1 cellular context compared by ENCODE assay signal in the genomic region with DNA sequence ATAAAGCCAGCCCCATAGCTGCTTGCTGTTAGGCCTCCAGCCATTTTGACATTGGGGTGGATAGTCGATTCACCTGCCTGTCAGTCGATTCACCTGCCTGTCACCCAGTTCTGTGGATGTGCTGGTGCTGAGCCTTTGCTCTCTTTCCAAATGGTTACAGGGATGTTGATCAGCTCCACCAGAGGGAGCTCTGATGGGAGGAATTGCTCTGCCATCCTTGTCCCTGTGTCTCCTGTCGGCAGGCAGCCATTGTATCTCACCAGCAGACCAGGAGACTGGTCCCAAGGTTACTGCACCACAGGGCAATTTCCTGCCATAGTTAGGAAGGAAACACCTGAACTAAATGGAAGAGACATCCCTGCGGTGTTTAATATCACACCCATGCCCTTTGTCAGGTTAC.
TF ChIP-seq lines count a peak whose summit lies in the region.

No MANE protein-coding gene starts in this region.

TF ChIP-seq in GM12878, 131 proteins besides CTCF, POLR2A, EP300 and RAD21 (continued from another document):
- TF ChIP-seq TCF3 (IDR thresholded peaks at IDR 0.05; ENCODE audit: borderline replicate concordance, insufficient read depth, low read depth, low read length) (no peak), SMC3 (IDR thresholded peaks at IDR 0.05; ENCODE audit: borderline replicate concordance, low read length) (peak; percentile 56), ZNF274 (IDR thresholded peaks at IDR 0.05; ENCODE audit: insufficient read depth, insufficient read length) (no peak)
- TF ChIP-seq, protein P1, sequence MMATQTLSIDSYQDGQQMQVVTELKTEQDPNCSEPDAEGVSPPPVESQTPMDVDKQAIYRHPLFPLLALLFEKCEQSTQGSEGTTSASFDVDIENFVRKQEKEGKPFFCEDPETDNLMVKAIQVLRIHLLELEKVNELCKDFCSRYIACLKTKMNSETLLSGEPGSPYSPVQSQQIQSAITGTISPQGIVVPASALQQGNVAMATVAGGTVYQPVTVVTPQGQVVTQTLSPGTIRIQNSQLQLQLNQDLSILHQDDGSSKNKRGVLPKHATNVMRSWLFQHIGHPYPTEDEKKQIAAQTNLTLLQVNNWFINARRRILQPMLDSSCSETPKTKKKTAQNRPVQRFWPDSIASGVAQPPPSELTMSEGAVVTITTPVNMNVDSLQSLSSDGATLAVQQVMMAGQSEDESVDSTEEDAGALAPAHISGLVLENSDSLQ (IDR thresholded peaks at IDR 0.05), result 0 out of 2 replicates have a peak, but pooled peaks have one; percentile 16
- TF ChIP-seq, protein P2, sequence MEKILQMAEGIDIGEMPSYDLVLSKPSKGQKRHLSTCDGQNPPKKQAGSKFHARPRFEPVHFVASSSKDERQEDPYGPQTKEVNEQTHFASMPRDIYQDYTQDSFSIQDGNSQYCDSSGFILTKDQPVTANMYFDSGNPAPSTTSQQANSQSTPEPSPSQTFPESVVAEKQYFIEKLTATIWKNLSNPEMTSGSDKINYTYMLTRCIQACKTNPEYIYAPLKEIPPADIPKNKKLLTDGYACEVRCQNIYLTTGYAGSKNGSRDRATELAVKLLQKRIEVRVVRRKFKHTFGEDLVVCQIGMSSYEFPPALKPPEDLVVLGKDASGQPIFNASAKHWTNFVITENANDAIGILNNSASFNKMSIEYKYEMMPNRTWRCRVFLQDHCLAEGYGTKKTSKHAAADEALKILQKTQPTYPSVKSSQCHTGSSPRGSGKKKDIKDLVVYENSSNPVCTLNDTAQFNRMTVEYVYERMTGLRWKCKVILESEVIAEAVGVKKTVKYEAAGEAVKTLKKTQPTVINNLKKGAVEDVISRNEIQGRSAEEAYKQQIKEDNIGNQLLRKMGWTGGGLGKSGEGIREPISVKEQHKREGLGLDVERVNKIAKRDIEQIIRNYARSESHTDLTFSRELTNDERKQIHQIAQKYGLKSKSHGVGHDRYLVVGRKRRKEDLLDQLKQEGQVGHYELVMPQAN (conservative IDR thresholded peaks at IDR 0.05), result no peak
- TF ChIP-seq, protein P3, sequence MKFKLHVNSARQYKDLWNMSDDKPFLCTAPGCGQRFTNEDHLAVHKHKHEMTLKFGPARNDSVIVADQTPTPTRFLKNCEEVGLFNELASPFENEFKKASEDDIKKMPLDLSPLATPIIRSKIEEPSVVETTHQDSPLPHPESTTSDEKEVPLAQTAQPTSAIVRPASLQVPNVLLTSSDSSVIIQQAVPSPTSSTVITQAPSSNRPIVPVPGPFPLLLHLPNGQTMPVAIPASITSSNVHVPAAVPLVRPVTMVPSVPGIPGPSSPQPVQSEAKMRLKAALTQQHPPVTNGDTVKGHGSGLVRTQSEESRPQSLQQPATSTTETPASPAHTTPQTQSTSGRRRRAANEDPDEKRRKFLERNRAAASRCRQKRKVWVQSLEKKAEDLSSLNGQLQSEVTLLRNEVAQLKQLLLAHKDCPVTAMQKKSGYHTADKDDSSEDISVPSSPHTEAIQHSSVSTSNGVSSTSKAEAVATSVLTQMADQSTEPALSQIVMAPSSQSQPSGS (IDR thresholded peaks at IDR 0.05; ENCODE audit: low read length), result no peak
- TF ChIP-seq, protein P4, sequence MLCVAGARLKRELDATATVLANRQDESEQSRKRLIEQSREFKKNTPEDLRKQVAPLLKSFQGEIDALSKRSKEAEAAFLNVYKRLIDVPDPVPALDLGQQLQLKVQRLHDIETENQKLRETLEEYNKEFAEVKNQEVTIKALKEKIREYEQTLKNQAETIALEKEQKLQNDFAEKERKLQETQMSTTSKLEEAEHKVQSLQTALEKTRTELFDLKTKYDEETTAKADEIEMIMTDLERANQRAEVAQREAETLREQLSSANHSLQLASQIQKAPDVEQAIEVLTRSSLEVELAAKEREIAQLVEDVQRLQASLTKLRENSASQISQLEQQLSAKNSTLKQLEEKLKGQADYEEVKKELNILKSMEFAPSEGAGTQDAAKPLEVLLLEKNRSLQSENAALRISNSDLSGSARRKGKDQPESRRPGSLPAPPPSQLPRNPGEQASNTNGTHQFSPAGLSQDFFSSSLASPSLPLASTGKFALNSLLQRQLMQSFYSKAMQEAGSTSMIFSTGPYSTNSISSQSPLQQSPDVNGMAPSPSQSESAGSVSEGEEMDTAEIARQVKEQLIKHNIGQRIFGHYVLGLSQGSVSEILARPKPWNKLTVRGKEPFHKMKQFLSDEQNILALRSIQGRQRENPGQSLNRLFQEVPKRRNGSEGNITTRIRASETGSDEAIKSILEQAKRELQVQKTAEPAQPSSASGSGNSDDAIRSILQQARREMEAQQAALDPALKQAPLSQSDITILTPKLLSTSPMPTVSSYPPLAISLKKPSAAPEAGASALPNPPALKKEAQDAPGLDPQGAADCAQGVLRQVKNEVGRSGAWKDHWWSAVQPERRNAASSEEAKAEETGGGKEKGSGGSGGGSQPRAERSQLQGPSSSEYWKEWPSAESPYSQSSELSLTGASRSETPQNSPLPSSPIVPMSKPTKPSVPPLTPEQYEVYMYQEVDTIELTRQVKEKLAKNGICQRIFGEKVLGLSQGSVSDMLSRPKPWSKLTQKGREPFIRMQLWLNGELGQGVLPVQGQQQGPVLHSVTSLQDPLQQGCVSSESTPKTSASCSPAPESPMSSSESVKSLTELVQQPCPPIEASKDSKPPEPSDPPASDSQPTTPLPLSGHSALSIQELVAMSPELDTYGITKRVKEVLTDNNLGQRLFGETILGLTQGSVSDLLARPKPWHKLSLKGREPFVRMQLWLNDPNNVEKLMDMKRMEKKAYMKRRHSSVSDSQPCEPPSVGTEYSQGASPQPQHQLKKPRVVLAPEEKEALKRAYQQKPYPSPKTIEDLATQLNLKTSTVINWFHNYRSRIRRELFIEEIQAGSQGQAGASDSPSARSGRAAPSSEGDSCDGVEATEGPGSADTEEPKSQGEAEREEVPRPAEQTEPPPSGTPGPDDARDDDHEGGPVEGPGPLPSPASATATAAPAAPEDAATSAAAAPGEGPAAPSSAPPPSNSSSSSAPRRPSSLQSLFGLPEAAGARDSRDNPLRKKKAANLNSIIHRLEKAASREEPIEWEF (IDR thresholded peaks at IDR 0.05; ENCODE audit: insufficient replicate concordance, low read depth, low read length), result peak; percentile 41
- TF ChIP-seq, protein P5, sequence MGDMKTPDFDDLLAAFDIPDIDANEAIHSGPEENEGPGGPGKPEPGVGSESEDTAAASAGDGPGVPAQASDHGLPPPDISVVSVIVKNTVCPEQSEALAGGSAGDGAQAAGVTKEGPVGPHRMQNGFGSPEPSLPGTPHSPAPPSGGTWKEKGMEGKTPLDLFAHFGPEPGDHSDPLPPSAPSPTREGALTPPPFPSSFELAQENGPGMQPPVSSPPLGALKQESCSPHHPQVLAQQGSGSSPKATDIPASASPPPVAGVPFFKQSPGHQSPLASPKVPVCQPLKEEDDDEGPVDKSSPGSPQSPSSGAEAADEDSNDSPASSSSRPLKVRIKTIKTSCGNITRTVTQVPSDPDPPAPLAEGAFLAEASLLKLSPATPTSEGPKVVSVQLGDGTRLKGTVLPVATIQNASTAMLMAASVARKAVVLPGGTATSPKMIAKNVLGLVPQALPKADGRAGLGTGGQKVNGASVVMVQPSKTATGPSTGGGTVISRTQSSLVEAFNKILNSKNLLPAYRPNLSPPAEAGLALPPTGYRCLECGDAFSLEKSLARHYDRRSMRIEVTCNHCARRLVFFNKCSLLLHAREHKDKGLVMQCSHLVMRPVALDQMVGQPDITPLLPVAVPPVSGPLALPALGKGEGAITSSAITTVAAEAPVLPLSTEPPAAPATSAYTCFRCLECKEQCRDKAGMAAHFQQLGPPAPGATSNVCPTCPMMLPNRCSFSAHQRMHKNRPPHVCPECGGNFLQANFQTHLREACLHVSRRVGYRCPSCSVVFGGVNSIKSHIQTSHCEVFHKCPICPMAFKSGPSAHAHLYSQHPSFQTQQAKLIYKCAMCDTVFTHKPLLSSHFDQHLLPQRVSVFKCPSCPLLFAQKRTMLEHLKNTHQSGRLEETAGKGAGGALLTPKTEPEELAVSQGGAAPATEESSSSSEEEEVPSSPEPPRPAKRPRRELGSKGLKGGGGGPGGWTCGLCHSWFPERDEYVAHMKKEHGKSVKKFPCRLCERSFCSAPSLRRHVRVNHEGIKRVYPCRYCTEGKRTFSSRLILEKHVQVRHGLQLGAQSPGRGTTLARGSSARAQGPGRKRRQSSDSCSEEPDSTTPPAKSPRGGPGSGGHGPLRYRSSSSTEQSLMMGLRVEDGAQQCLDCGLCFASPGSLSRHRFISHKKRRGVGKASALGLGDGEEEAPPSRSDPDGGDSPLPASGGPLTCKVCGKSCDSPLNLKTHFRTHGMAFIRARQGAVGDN (IDR thresholded peaks at IDR 0.05), result 0 out of 2 replicates have a peak, but pooled peaks have one; percentile 16
